ENCODE assay signal across 8 cellular contexts in genomic region chr4:38078590-38079381, GRCh38.
DNase-seq lines count a peak whose midpoint lies in the region; ATAC-seq, FAIRE-seq and TF ChIP-seq lines count a peak whose summit lies in the region.

No MANE protein-coding gene starts in this region.

- FAIRE-seq in HTR-8/SVneo (lab: Jason Lieb, UNC) = no peak

- H3K36me3 Mint-ChIP-seq in CD4-positive, alpha-beta memory T cell = peaks cover 40 to 62% of the 10 kb centered on the region in 2 donors

- intact Hi-C loops in CD4-positive, alpha-beta memory T cell (cut with micrococcal nuclease) = no loop called here

- H3K4me3 Mint-ChIP-seq in CD4-positive, alpha-beta memory T cell = no peak overlapping the region

- no peaks in the 10 kb centered on the region for H3K27me3 ChIP-seq in CD4-positive, alpha-beta memory T cell (ENCODE audit: insufficient read depth, low read length)

- no peak overlapping the region for H3K4me3 ChIP-seq in CD4-positive, alpha-beta memory T cell (ENCODE audit: low read length in 2 of 2)
- no peak overlapping the region for H3K4me3 ChIP-seq in coronary artery

- no peak overlapping the region for H3K27ac ChIP-seq in CD4-positive, alpha-beta memory T cell (ENCODE audit: low read depth, low read length)
- H3K27ac ChIP-seq in coronary artery = peak overlapping the region; percentile 28 to 68

- DNase-seq in CD4-positive, alpha-beta memory T cell = no peak
- peak; percentile 53 for DNase-seq in HTR-8/SVneo (ENCODE audit: insufficient read length, low spot score)
- DNase-seq in coronary artery (ENCODE audit: low spot score) = no peak
- DNase-seq in omental fat pad (ENCODE audit: low spot score) = no peak
- no peak for DNase-seq in SIG-M5 (lab: John Stamatoyannopoulos, UW)
- DNase-seq in NCI-H510A (lab: John Stamatoyannopoulos, UW) = no peak
- DNase-seq in SHP77 treated with DMSO at 0.1 percent for 48 hours (lab: John Stamatoyannopoulos, UW) = no peak

- H3K27ac Mint-ChIP-seq in CD4-positive, alpha-beta memory T cell = peak overlapping the region in 4 of 7 donors; percentile 10 to 36 (median 23)

- no peaks in the 10 kb centered on the region for H3K9me3 ChIP-seq in CD4-positive, alpha-beta memory T cell (ENCODE audit: control insufficient read depth in 1 of 2, low read length in 2 of 2)

- TF ChIP-seq CTCF in coronary artery (IDR thresholded peaks at IDR 0.05) (no peak), omental fat pad (IDR thresholded peaks at IDR 0.05) (no peak)

- no peaks in the 10 kb centered on the region for H3K4me1 ChIP-seq in CD4-positive, alpha-beta memory T cell (ENCODE audit: insufficient read depth, low read length)

- H3K36me3 ChIP-seq in CD4-positive, alpha-beta memory T cell (ENCODE audit: insufficient read depth, low read length) = no peaks in the 10 kb centered on the region

- ATAC-seq in omental fat pad (ENCODE audit: low FRiP score) (peak; percentile 13), HG03280 (IDR thresholded peaks at IDR 0.05; ENCODE audit: unreplicated experiment) (no peak)

- no peaks in the 10 kb centered on the region for H3K27me3 Mint-ChIP-seq in CD4-positive, alpha-beta memory T cell

- CTCF ChIA-PET in CD4-positive, alpha-beta memory T cell (lab: Charles Lee; ENCODE audit: partially characterized antibody) = interaction anchor here (1.1 to 1.5 kb wide), 2 partner anchors 17 to 706 kb away, joined by 3 to 5 read pairs; no protein-coding TSS in a partner anchor

- H3K4me1 Mint-ChIP-seq in CD4-positive, alpha-beta memory T cell = peaks cover 0 to 8% (median 4%) of the 10 kb centered on the region in 4 donors

- POLR2A ChIA-PET in CD4-positive, alpha-beta memory T cell (lab: Charles Lee; ENCODE audit: partially characterized antibody) = no interaction called here

- H3K9me3 Mint-ChIP-seq in CD4-positive, alpha-beta memory T cell = no peaks in the 10 kb centered on the region
